ENCODE assay signal across 1 cellular context in the genomic region with DNA sequence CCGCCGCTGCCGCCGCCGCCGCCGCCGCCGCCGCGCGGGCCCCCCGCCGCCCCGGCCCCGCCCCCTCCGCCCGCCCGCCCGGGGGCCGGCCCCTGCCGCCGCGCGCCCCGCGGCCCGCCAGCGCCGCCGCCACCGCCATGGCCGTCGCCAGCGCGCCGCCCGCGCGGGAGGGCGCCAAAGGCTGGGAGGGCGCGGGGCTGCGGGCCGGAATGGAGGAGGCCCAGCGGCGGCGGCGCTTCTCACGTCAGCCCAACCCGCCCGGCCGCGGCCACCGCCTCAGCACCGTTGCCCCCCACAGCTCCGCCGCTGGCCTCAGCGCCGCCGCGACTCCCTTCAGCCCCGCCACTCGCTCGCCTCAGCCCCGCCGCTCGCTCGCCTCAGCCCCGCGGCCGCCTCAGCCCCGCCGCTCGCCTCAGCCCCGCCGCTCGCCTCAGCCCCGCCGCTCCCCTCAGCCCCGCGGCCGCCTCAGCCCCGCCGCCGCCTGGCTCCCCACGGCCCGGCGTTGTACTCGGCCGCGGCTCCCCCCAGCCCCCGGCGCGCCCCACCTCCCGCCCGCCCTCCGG.
TF ChIP-seq lines count a peak whose summit lies in the region.

TSS of gene PHF10 (minus strand) at position 510 of the 563 bp plus-strand sequence. CDS start 569 bp downstream, outside the sequence.

TF ChIP-seq in GM12878, 131 proteins besides CTCF, POLR2A, EP300 and RAD21 (continued from another document):
- TF ChIP-seq NKRF (conservative IDR thresholded peaks at IDR 0.05): peak; percentile 12; the same call in 1 of the 2 replicates
- TF ChIP-seq SUZ12 (IDR thresholded peaks at IDR 0.05; ENCODE audit: unreplicated experiment): no peak
- peak; percentile 71 for TF ChIP-seq YY1 (IDR thresholded peaks at IDR 0.05; ENCODE audit: low read depth, low read length)
TF ChIP-seq in GM12878: peak in this region for 5.
